Comparison of ENCODE assay signal across 8 cellular contexts in genomic region chr7:23273141-23273599, GRCh38. TPM values are rescaled to one million over a fixed set of nuclear protein-coding genes. Genes with fewer than 3 reads are reported as not detected.
A peak's percentile ranks its signal among the peaks of the same experiment; 100 is the strongest.
DNase-seq lines count a peak whose midpoint lies in the region; ATAC-seq and TF ChIP-seq lines count a peak whose summit lies in the region.

No MANE protein-coding gene starts in this region.

- no peak overlapping the region for H3K4ac ChIP-seq in neuronal stem cell (ENCODE audit: low read length)

- no peak overlapping the region for H2BK15ac ChIP-seq in neuronal stem cell (ENCODE audit: low read length)

- no peak overlapping the region for H2BK5ac ChIP-seq in neuronal stem cell (ENCODE audit: low read length)

- no peaks in the 10 kb centered on the region for H3F3A ChIP-seq in PC-3 (ENCODE audit: low read length, unreplicated experiment)

- no peak overlapping the region for H3K18ac ChIP-seq in neuronal stem cell (ENCODE audit: low read length)

- H3K9me2 ChIP-seq in PC-3 (replicated peaks; ENCODE audit: low read length): no peaks in the 10 kb centered on the region

- H4K91ac ChIP-seq in neuronal stem cell (ENCODE audit: low read depth, low read length, poor library complexity): no peak overlapping the region

- no TSS peak for BruUV-seq in PC-3 (replicated peaks; lab: Mats Ljungman, UMichigan)

- H3K9me3 ChIP-seq in PC-3 (ENCODE audit: low read length): no peaks in the 10 kb centered on the region
- no peaks in the 10 kb centered on the region for H3K9me3 ChIP-seq in fibroblast of lung (ENCODE audit: control insufficient read depth, insufficient read depth, low read depth, low read length)
- H3K9me3 ChIP-seq in neuronal stem cell (replicated peaks in 1 of 2; ENCODE audit: control insufficient read depth in 2 of 2, insufficient read depth in 1 of 2, low read depth in 1 of 2, low read length in 2 of 2): peaks cover 0 to 1% of the 10 kb centered on the region in 2 donors

- intact Hi-C loops in PC-3 (cut with micrococcal nuclease): loop anchor here (1.0 kb wide), 4 partner anchors 60 to 439 kb away; no protein-coding TSS in a partner anchor

- H3K9ac ChIP-seq in PC-3 (ENCODE audit: low read length) (no peak overlapping the region), fibroblast of lung (ENCODE audit: insufficient read depth, low read length) (no peak overlapping the region), neuronal stem cell (ENCODE audit: low read depth, low read length, poor library complexity) (no peak overlapping the region)

- H2BK120ac ChIP-seq in neuronal stem cell (ENCODE audit: low read depth, low read length): no peak overlapping the region

- H3K36me3 ChIP-seq in PC-3 (ENCODE audit: low read depth, low read length) (no peaks in the 10 kb centered on the region), fibroblast of lung (ENCODE audit: control insufficient read depth, insufficient read depth, low read length) (no peaks in the 10 kb centered on the region), neuronal stem cell (replicated peaks in 1 of 2; ENCODE audit: control insufficient read depth in 2 of 2, insufficient read depth in 2 of 2, low read length in 2 of 2) (no peaks in the 10 kb centered on the region)

- in situ Hi-C loops in KBM-7 (cut with MboI; ENCODE audit: low pct_unique_long_range_greater_than_20kb, low sequenced_read_pairs): no loop called here

- H3K4me1 ChIP-seq in PC-3 (ENCODE audit: insufficient read depth, low read length) (peaks cover 9% of the 10 kb centered on the region), fibroblast of lung (ENCODE audit: control insufficient read depth, extremely low read depth, insufficient read depth, low read length) (no peaks in the 10 kb centered on the region), neuronal stem cell (ENCODE audit: control insufficient read depth in 2 of 2, insufficient read depth in 1 of 2, low read depth in 1 of 2, low read length in 2 of 2) (peaks cover 0 to 2% of the 10 kb centered on the region in 2 donors)

- H4K20me1 ChIP-seq in PC-3 (ENCODE audit: low read length) (no peaks in the 10 kb centered on the region), fibroblast of lung (ENCODE audit: control insufficient read depth, extremely low read depth, insufficient read depth, low read length) (no peaks in the 10 kb centered on the region)

- H3K14ac ChIP-seq in neuronal stem cell (ENCODE audit: low read length): no peak overlapping the region

- peak overlapping the region; percentile 40 for H3K27ac ChIP-seq in PC-3 (ENCODE audit: low read length)
- no peak overlapping the region for H3K27ac ChIP-seq in fibroblast of lung (ENCODE audit: insufficient read depth, low read length)
- no peak overlapping the region for H3K27ac ChIP-seq in neuronal stem cell (replicated peaks; ENCODE audit: low read length)

- no peak overlapping the region for H2BK12ac ChIP-seq in neuronal stem cell (ENCODE audit: low read length)

- ATAC-seq in GM21786 (IDR thresholded peaks at IDR 0.05; ENCODE audit: unreplicated experiment) (peak; percentile 95), PC-3 (peak; percentile 94)

- TF ChIP-seq CTCF in PC-3 (conservative IDR thresholded peaks at IDR 0.05; ENCODE audit: low read depth, low read length) (peak; percentile 90), fibroblast of lung (conservative IDR thresholded peaks at IDR 0.05 in 1 of 2, IDR thresholded peaks at IDR 0.05 in 1 of 2; ENCODE audit: low read depth in 1 of 2, low read length in 2 of 2) (peak; percentile 74 to 84)

- peak overlapping the region; percentile 44; the same call in 1 of the 2 replicates for H2AFZ ChIP-seq in PC-3 (ENCODE audit: low read length)
- H2AFZ ChIP-seq in fibroblast of lung (ENCODE audit: low read length): no peak overlapping the region
- peak overlapping the region; percentile 43 for H2AFZ ChIP-seq in neuronal stem cell (ENCODE audit: low read length)

- H3K4me2 ChIP-seq in PC-3 (ENCODE audit: low read length): peak overlapping the region; percentile 62
- H3K4me2 ChIP-seq in fibroblast of lung (ENCODE audit: extremely low read depth, insufficient read depth, low read length): no peak overlapping the region
- no peak overlapping the region for H3K4me2 ChIP-seq in neuronal stem cell (ENCODE audit: insufficient read depth, low read length, poor library complexity, severe bottlenecking)

- H4K8ac ChIP-seq in neuronal stem cell (ENCODE audit: low read depth, low read length): no peak overlapping the region

- H2AK5ac ChIP-seq in neuronal stem cell (ENCODE audit: low read depth, low read length): no peak overlapping the region

- POLR2A ChIA-PET in PC-3 (lab: Charles Lee; ENCODE audit: unreplicated experiment): no interaction called here

- H3K79me2 ChIP-seq in PC-3 (ENCODE audit: low read length) (no peaks in the 10 kb centered on the region), fibroblast of lung (ENCODE audit: control insufficient read depth, insufficient read depth, low read length) (no peaks in the 10 kb centered on the region)

- H3K79me1 ChIP-seq in neuronal stem cell (ENCODE audit: low read depth, low read length): no peaks in the 10 kb centered on the region

- H3K4me3 ChIP-seq in PC-3 (ENCODE audit: low read length): peak overlapping the region; percentile 29; the same call in 1 of the 2 replicates
- H3K4me3 ChIP-seq in fibroblast of lung (replicated peaks in 1 of 4; ENCODE audit: control extremely low read depth in 1 of 4, insufficient read depth in 1 of 4, low read depth in 3 of 4, low read length in 4 of 4): no peak overlapping the region
- H3K4me3 ChIP-seq in neuronal stem cell (ENCODE audit: low read length in 2 of 2): no peak overlapping the region

- DNase-seq in ELF-1 (ENCODE audit: low read depth, low spot score): peak; percentile 96
- peak; percentile 96 for DNase-seq in KBM-7
- peak; percentile 96 for DNase-seq in PC-3
- peak; percentile 86 for DNase-seq in activated T-cell treated with anti-CD3 and anti-CD28 coated beads for 48 hours (ENCODE audit: low read depth)
- peak; percentile 89 to 94 for DNase-seq in fibroblast of lung (ENCODE audit: low read depth in 2 of 2)
- DNase-seq in neuronal stem cell (ENCODE audit: low spot score): peak; percentile 76
- DNase-seq in superior temporal gyrus (ENCODE audit: extremely low spot score): peak; percentile 43

- CTCF ChIA-PET in PC-3 (lab: Charles Lee): interaction anchor here (0.5 to 3.0 kb wide), 26 partner anchors 14 to 1170 kb away, joined by 3 to 24 read pairs (median 4); partner anchors contain the start of gene MALSU1

- WGBS in neuronal stem cell (ENCODE audit: extremely low coverage in 2 of 2, insufficient read length in 2 of 2, insufficient replicate concordance in 1 of 2), 2 donors: no CpG with 5 or more reads among the region's 11 CpGs

- H3K27me3 ChIP-seq in PC-3 (ENCODE audit: low read length) (no peaks in the 10 kb centered on the region), fibroblast of lung (ENCODE audit: control insufficient read depth, insufficient read depth, low read length) (no peaks in the 10 kb centered on the region), neuronal stem cell (ENCODE audit: control insufficient read depth in 3 of 3, insufficient read depth in 3 of 3, low read depth in 1 of 3, low read length in 3 of 3) (peaks cover 0 to 5% (median 0%) of the 10 kb centered on the region in 3 experiments)

- no peak overlapping the region for H3K23ac ChIP-seq in neuronal stem cell (ENCODE audit: low read depth, low read length, poor library complexity)

RNA-seq across cellular contexts. Expression of gene MALSU1, which starts 26.0 kb away (rescaled TPM):
- total RNA-seq in PC-3 (2014; rRNA removed) (284 and 306 TPM in 2 replicates), fibroblast of lung (77.6 and 85.0 TPM in 2 replicates)
- 54.8 and 73.2 TPM in 2 replicates for polyA plus RNA-seq in fibroblast of lung
- polyA plus RNA-seq in fibroblast of lung (2012): 82.9 and 96.7 TPM in 2 replicates
- polyA minus RNA-seq in fibroblast of lung (ENCODE audit: low replicate concordance): 4.6 and 16.1 TPM in 2 replicates
- polyA plus RNA-seq in neuronal stem cell (2013, experiment 1 of 2): 63.6 TPM
- polyA plus RNA-seq in neuronal stem cell (2013, experiment 2 of 2): 64.1 TPM

RNA-seq across cellular contexts. Expression of gene GPNMB, which starts 26.6 kb away (rescaled TPM):
- total RNA-seq in PC-3 (2014; rRNA removed) (0.04 TPM in 1 of 2 replicates, not detected in the other), fibroblast of lung (177 and 182 TPM in 2 replicates)
- polyA plus RNA-seq in fibroblast of lung: 114 and 242 TPM in 2 replicates
- 57.6 and 118 TPM in 2 replicates for polyA plus RNA-seq in fibroblast of lung (2012)
- polyA minus RNA-seq in fibroblast of lung (ENCODE audit: low replicate concordance): 8.2 and 54.1 TPM in 2 replicates
- 0.24 TPM for polyA plus RNA-seq in neuronal stem cell (2013, experiment 1 of 2)
- polyA plus RNA-seq in neuronal stem cell (2013, experiment 2 of 2): 0.17 TPM

Comparison
In these comparisons a context has a peak if more than half of its experiments do, and no peak if none do; other contexts are left out.
1. DNase-seq: peak in every context shown above with its lines; median percentile 96 in ELF-1; 96 in KBM-7; 96 in PC-3; 92 in fibroblast of lung; 86 in activated T-cell treated with anti-CD3 and anti-CD28 coated beads for 48 hours; 76 in neuronal stem cell; 43 in superior temporal gyrus.
2. RNA of gene GPNMB, which starts 26.6 kb away (total RNA-seq): 177 to 182 TPM in fibroblast of lung; 0.04 TPM in PC-3; every median in the first group is over 100 times any median in the second.